ENCODE assay signal across 1 cellular context in genomic region chr4:137705171-137705783, GRCh38.
TF ChIP-seq lines count a peak whose summit lies in the region.

No MANE protein-coding gene starts in this region.

TF ChIP-seq in SK-N-SH, 30 proteins besides CTCF, POLR2A, EP300 and RAD21 (continued from another document):
- TF ChIP-seq RFX5 (IDR thresholded peaks at IDR 0.05; ENCODE audit: low read length) (no peak), CHD2 (IDR thresholded peaks at IDR 0.05; ENCODE audit: low read length, partially characterized antibody) (no peak), NRF1 (IDR thresholded peaks at IDR 0.05; ENCODE audit: low read depth, low read length) (no peak), PBX3 (IDR thresholded peaks at IDR 0.05) (peak; percentile 71), RXRA (IDR thresholded peaks at IDR 0.05; ENCODE audit: borderline replicate concordance, low read depth) (no peak), MEF2A (IDR thresholded peaks at IDR 0.05; ENCODE audit: borderline replicate concordance, low read depth) (peak; percentile 74), MXI1 (IDR thresholded peaks at IDR 0.05; ENCODE audit: low read depth, low read length) (no peak), GABPA (IDR thresholded peaks at IDR 0.05; ENCODE audit: low read depth) (no peak), USF1 (IDR thresholded peaks at IDR 0.05; ENCODE audit: borderline replicate concordance, low read depth) (no peak), FOXJ3 (CRISPR knock-in tag; IDR thresholded peaks at IDR 0.05) (no peak), GATA2 (CRISPR knock-in tag; IDR thresholded peaks at IDR 0.05) (no peak)
TF ChIP-seq in SK-N-SH: peak in this region for 8.
